10 cellular contexts compared by ENCODE assay signal in genomic region chr1:1069711-1070676, GRCh38. TPM values are rescaled to one million over a fixed set of nuclear protein-coding genes. Genes with fewer than 3 reads are reported as not detected.
A peak's percentile ranks its signal among the peaks of the same experiment; 100 is the strongest.
DNase-seq lines count a peak whose midpoint lies in the region; ATAC-seq and TF ChIP-seq lines count a peak whose summit lies in the region.
"Had no signal": no experiment of that assay in that cellular context is flagged by ENCODE, and none has a peak within 500 bp of the region (broad histone marks: within the 10 kb centered on the region; RNA-seq: fewer than 3 reads in every experiment).

No MANE protein-coding gene starts in this region.

- H3K4me3 ChIP-seq in cardiac muscle cell: peak overlapping the region; percentile 55
- peak overlapping the region; percentile 81; the same call in 1 of the 2 replicates for H3K4me3 ChIP-seq in iPS-18c (ENCODE audit: insufficient read depth, low read depth, low read length)
- H3K4me3 ChIP-seq in urinary bladder (ENCODE audit: low read depth, low read length): peak overlapping the region; percentile 42

- intact Hi-C loops in cardiac septum (cut with DNase I): loop anchor here (10.0 kb wide), 1 partner anchor 55 kb away; the partner anchor contains the start of gene ISG15

- no peaks in the 10 kb centered on the region for H3K36me3 Mint-ChIP-seq in T-cell

- H3K27ac ChIP-seq in cardiac muscle cell (no peak overlapping the region), urinary bladder (ENCODE audit: low read depth) (peak overlapping the region; percentile 53)
- H3K27ac ChIP-seq: uterus had no signal

- TF ChIP-seq CTCF in cardiac muscle cell (IDR thresholded peaks at IDR 0.05; ENCODE audit: low read depth, low read length): no peak

- DNase-seq in cardiac muscle cell (ENCODE audit: low read depth in 1 of 2, low spot score in 1 of 2) (peak in 1 of 2 donors; percentile 36), cardiac septum (ENCODE audit: low spot score) (no peak), T-cell (no peak), DMS114 treated with DMSO at 0.1 percent for 48 hours (lab: John Stamatoyannopoulos, UW; ENCODE audit: unreplicated experiment) (no peak), Kasumi-1 (lab: John Stamatoyannopoulos, UW) (no peak), T-helper 1 cell (no peak)

- no peak overlapping the region for H3K27ac Mint-ChIP-seq in T-cell

- H3K9me3 Mint-ChIP-seq in T-cell: no peaks in the 10 kb centered on the region

- CTCF ChIA-PET in T-cell (lab: Charles Lee): no interaction called here

- ATAC-seq in T-cell (replicated peaks in 1 of 4): no peak

- POLR2A ChIA-PET in T-cell (lab: Charles Lee): no interaction called here

- H3K27me3 ChIP-seq in cardiac muscle cell: peaks cover 27% of the 10 kb centered on the region

- no peaks in the 10 kb centered on the region for H3K4me1 ChIP-seq in cardiac muscle cell (ENCODE audit: low read depth)
- H3K4me1 ChIP-seq in urinary bladder (ENCODE audit: insufficient read depth): no peaks in the 10 kb centered on the region

- H3K36me3 ChIP-seq in cardiac muscle cell (no peaks in the 10 kb centered on the region), urinary bladder (ENCODE audit: insufficient read depth) (no peaks in the 10 kb centered on the region)
- H3K36me3 ChIP-seq: uterus had no signal

- 68% methylated on average over 40 of the region's 40 CpGs for WGBS in urinary bladder

- no peaks in the 10 kb centered on the region for H3K9me3 ChIP-seq in cardiac muscle cell (ENCODE audit: low read depth)
- no peaks in the 10 kb centered on the region for H3K9me3 ChIP-seq in iPS-18c (ENCODE audit: control insufficient read depth, insufficient read depth, low read length)
- H3K9me3 ChIP-seq: uterus had no signal

- H3K27me3 Mint-ChIP-seq in T-cell: peaks cover 5 to 13% of the 10 kb centered on the region in 2 donors

- H3K4me3 Mint-ChIP-seq in T-cell: peak overlapping the region in 2 of 3 donors; percentile 34 to 55

- H3K4me1 Mint-ChIP-seq in T-cell: peaks cover 0 to 15% (median 11%) of the 10 kb centered on the region in 3 donors

RNA-seq across cellular contexts. Expression of gene RNF223, which starts 4.1 kb away (rescaled TPM):
- total RNA-seq in cardiac muscle cell: 0.33 and 1.7 TPM in 2 replicates
- not detected in 2 replicates for polyA plus RNA-seq in cardiac muscle cell
- total RNA-seq in cardiac septum: not detected
- not detected for total RNA-seq in T-cell
- 2.7 TPM for total RNA-seq in urinary bladder
- 0.73 TPM for polyA plus RNA-seq in urinary bladder
- total RNA-seq: LHCN-M2, uterus had no signal

RNA-seq across cellular contexts. Expression of gene C1orf159, which starts 45.9 kb away (rescaled TPM):
- total RNA-seq in cardiac muscle cell: 21.8 and 36.2 TPM in 2 replicates
- 17.7 and 21.7 TPM in 2 replicates for polyA plus RNA-seq in cardiac muscle cell
- total RNA-seq in cardiac septum: 5.4 TPM
- 10 to 100 TPM; 20.4 to 37.7 (median 22.5) TPM for total RNA-seq in T-cell
- total RNA-seq in urinary bladder: 7.1 TPM
- polyA plus RNA-seq in urinary bladder: 12.6 TPM

RNA-seq across cellular contexts. Expression of gene AGRN, which starts 50.1 kb away (rescaled TPM):
- total RNA-seq in cardiac muscle cell (95.5 and 154 TPM in 2 replicates), cardiac septum (27.0 TPM), T-cell (10 to 100 TPM in 2 of 5 donors, 1 to 10 TPM in 3; 6.0 to 16.3 (median 9.9) TPM), urinary bladder (43.3 TPM)
- polyA plus RNA-seq in cardiac muscle cell (23.5 and 30.6 TPM in 2 replicates), urinary bladder (38.7 TPM)

RNA-seq across cellular contexts. Expression of gene ISG15, which starts 56.7 kb away (rescaled TPM):
- total RNA-seq in cardiac muscle cell (73.4 and 111 TPM in 2 replicates), cardiac septum (18.2 TPM), T-cell (10 to 100 TPM; 29.1 to 69.8 (median 48.5) TPM), urinary bladder (41.8 TPM)
- polyA plus RNA-seq in cardiac muscle cell (68.2 and 110 TPM in 2 replicates), urinary bladder (75.7 TPM)
